Comparison of ENCODE assay signal across 9 cellular contexts in the genomic region with DNA sequence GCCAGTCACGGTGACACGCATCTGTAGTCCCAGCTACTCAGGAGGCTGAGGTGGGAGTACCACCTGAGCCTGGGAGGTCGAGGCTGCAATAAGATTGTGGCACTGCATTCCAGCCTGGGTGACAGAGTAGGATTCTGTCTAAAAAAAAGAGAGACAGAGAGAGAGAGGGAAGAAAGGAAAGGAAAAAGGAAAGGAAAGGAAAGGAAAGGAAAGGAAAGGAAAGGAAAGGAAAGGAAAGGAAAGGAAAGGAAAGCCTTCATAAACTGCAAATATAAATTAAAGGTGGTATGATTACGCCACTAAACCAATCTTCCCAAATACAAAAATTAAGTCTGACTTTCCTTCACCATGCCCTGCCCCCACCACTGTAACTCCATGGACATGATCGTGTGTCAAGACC.
"Had no signal": no experiment of that assay in that cellular context is flagged by ENCODE, and none has a peak within 500 bp of the region (broad histone marks: within the 10 kb centered on the region; RNA-seq: fewer than 3 reads in every experiment).

No MANE protein-coding gene starts in this region.

- H3K9me3 ChIP-seq: HAP-1 had no signal

- H3K9ac ChIP-seq: GM23248 had no signal

- H2AFZ ChIP-seq: GM23248, GM23338 had no signal

- H3K4me1 Mint-ChIP-seq: GM23338 had no signal

- H3K4me1 ChIP-seq: HAP-1 had no signal

- DNase-seq: GM23248, GOT3, H7, H9, HCEC 1CT, HFFc6 had no signal

- H3K27ac ChIP-seq: GM23248 had no signal

- H3K4me3 ChIP-seq: GM23248, GM23338, HAP-1 had no signal

- H3K36me3 ChIP-seq: HAP-1 had no signal

- ATAC-seq: HCT116 had no signal

- H3K9me3 Mint-ChIP-seq: H9, HFFc6 had no signal

- H3K4me2 ChIP-seq: GM23338 had no signal

- H3K4me3 Mint-ChIP-seq: GM23338, H9, HFFc6 had no signal

- H3K27ac Mint-ChIP-seq: GM23338, H9, HFFc6 had no signal
